9 cellular contexts compared by ENCODE assay signal in genomic region chr19:41706741-41707501, GRCh38. TPM values are rescaled to one million over a fixed set of nuclear protein-coding genes. Genes with fewer than 3 reads are reported as not detected.
DNase-seq lines count a peak whose midpoint lies in the region; ATAC-seq and TF ChIP-seq lines count a peak whose summit lies in the region.
"Had no signal": no experiment of that assay in that cellular context is flagged by ENCODE, and none has a peak within 500 bp of the region (broad histone marks: within the 10 kb centered on the region; RNA-seq: fewer than 3 reads in every experiment).

No MANE protein-coding gene starts in this region.

- H3K4me2 ChIP-seq in GM23338, result peak overlapping the region; percentile 84

- DNase-seq in AML-193 (lab: John Stamatoyannopoulos, UW) (peak; percentile 64 to 74), GM23338 (ENCODE audit: low spot score) (peak; percentile 93), NCI-H2171 treated with DMSO at 0.1 percent for 48 hours (lab: John Stamatoyannopoulos, UW) (peak; percentile 54), right lobe of liver (peak; percentile 68 to 75 (median 72))
- peak; percentile 27 for DNase-seq in activated CD4-positive, CD25-positive, alpha-beta regulatory T cell treated with anti-CD3 and anti-CD28 coated beads, Interleukin-2, amount 50 U/mL, for 16 hours (ENCODE audit: low read depth, low spot score)
- peak; percentile 54 to 66 for DNase-seq in central memory CD8-positive, alpha-beta T cell (ENCODE audit: low spot score in 2 of 2)
- peak; percentile 21 to 24 for DNase-seq in stimulated activated CD8-positive, alpha-beta memory T cell treated with anti-CD3 and anti-CD28 coated beads, Interleukin-4, amount 100 ng/mL, for 4 hours (ENCODE audit: low read depth in 2 of 2, low spot score in 1 of 2)

- H3K36me3 ChIP-seq in GM23338 (ENCODE audit: insufficient read depth) (no peaks in the 10 kb centered on the region), right lobe of liver (no peaks in the 10 kb centered on the region)

- no peak overlapping the region for H3K27ac Mint-ChIP-seq in GM23338
- H3K27ac Mint-ChIP-seq in central memory CD8-positive, alpha-beta T cell (ENCODE audit: low read depth), result no peak overlapping the region

- peaks cover 17% of the 10 kb centered on the region for H3K27me3 Mint-ChIP-seq in GM23338 (ENCODE audit: insufficient read depth, low read depth, poor library complexity)
- peaks cover 79% of the 10 kb centered on the region for H3K27me3 Mint-ChIP-seq in central memory CD8-positive, alpha-beta T cell

- H3K4me3 ChIP-seq in GM23338 (peak overlapping the region; percentile 67), right lobe of liver (peak overlapping the region in 2 of 3 donors; percentile 36 to 45)

- TF ChIP-seq POLR2A in right lobe of liver (IDR thresholded peaks at IDR 0.05), result no peak

- peak; percentile 65 to 100 for TF ChIP-seq CTCF in GM23338 (conservative IDR thresholded peaks at IDR 0.05; ENCODE audit: low read depth in 2 of 2)
- TF ChIP-seq CTCF in right lobe of liver (IDR thresholded peaks at IDR 0.05), result peak; percentile 87 to 97 (median 94)

- H3K27me3 ChIP-seq in GM23338 (ENCODE audit: insufficient read depth) (no peaks in the 10 kb centered on the region), right lobe of liver (no peaks in the 10 kb centered on the region)

- no peaks in the 10 kb centered on the region for H3K9me3 ChIP-seq in right lobe of liver

- no peaks in the 10 kb centered on the region for H3F3A ChIP-seq in GM23338 (replicated peaks; ENCODE audit: low read depth)

- WGBS in right lobe of liver (ENCODE audit: insufficient coverage, low coverage, low lambda C conversion rate, missing lambda C conversion rate), result 6% methylated on average over 12 of the region's 26 CpGs

- H3K9me2 ChIP-seq in GM23338 (ENCODE audit: insufficient read depth), result no peaks in the 10 kb centered on the region

- H3K79me2 ChIP-seq in GM23338 (replicated peaks; ENCODE audit: insufficient read depth), result no peaks in the 10 kb centered on the region

- H2AFZ ChIP-seq in GM23338, result peak overlapping the region; percentile 99

- peak overlapping the region; percentile 74 for H3K4me3 Mint-ChIP-seq in GM23338
- peak overlapping the region; percentile 62 for H3K4me3 Mint-ChIP-seq in central memory CD8-positive, alpha-beta T cell

- H3K27ac ChIP-seq in GM23338 (ENCODE audit: low read depth) (no peak overlapping the region), right lobe of liver (no peak overlapping the region)

- intact Hi-C loops in right lobe of liver (cut with DNase I), result no loop called here

- no peaks in the 10 kb centered on the region for H3K36me3 Mint-ChIP-seq in GM23338 (ENCODE audit: low read depth)
- no peaks in the 10 kb centered on the region for H3K36me3 Mint-ChIP-seq in central memory CD8-positive, alpha-beta T cell (ENCODE audit: insufficient read depth)

- ATAC-seq in GM23338 (peak; percentile 94), right lobe of liver (peak; percentile 89 to 96 (median 92)), GM21529 (IDR thresholded peaks at IDR 0.05; ENCODE audit: unreplicated experiment) (no peak)
- peak; percentile 87 for ATAC-seq in central memory CD8-positive, alpha-beta T cell (replicated peaks; ENCODE audit: extremely low read depth, poor library complexity, severe bottlenecking)

- peaks cover 7% of the 10 kb centered on the region for H4K20me1 ChIP-seq in GM23338 (replicated peaks; ENCODE audit: insufficient read depth)

- H3K4me1 ChIP-seq in GM23338 (ENCODE audit: insufficient read depth) (no peaks in the 10 kb centered on the region), right lobe of liver (no peaks in the 10 kb centered on the region)

- peaks cover 2% of the 10 kb centered on the region; the same call in 1 of the 3 replicates for H3K4me1 Mint-ChIP-seq in GM23338
- peaks cover 6% of the 10 kb centered on the region for H3K4me1 Mint-ChIP-seq in central memory CD8-positive, alpha-beta T cell

- no peaks in the 10 kb centered on the region for H3K9me3 Mint-ChIP-seq in GM23338
- H3K9me3 Mint-ChIP-seq in central memory CD8-positive, alpha-beta T cell, result no peaks in the 10 kb centered on the region

TF ChIP-seq in GM23338, 12 proteins besides CTCF, POLR2A, EP300 and RAD21:
- TF ChIP-seq CREB1 (CRISPR knock-in tag; IDR thresholded peaks at IDR 0.05; ENCODE audit: low read depth), result no peak
- no peak for TF ChIP-seq POLR2AphosphoS5 (IDR thresholded peaks at IDR 0.05; ENCODE audit: low read depth)
- TF ChIP-seq REST (IDR thresholded peaks at IDR 0.05; ENCODE audit: unreplicated experiment), result peak; percentile 37
- TF ChIP-seq ZNF331 (CRISPR knock-in tag; IDR thresholded peaks at IDR 0.05; ENCODE audit: low read depth), result no peak

RNA-seq across cellular contexts. Expression of gene CEACAM5, which starts 1.5 kb away (rescaled TPM):
- not detected in 2 replicates for total RNA-seq in GM23338 (2014; rRNA removed; shearing (Covaris generic))
- not detected in 2 replicates for polyA plus RNA-seq in GM23338 (2016; fragmentation: Nextera tagmentation; extraction: Ambion mirVana)
- not detected for total RNA-seq in right lobe of liver

RNA-seq across cellular contexts. Expression of gene CEACAM7, which starts 18.9 kb away (rescaled TPM):
- total RNA-seq in GM23338 (2014; rRNA removed; shearing (Covaris generic)), result 0.24 and 0.50 TPM in 2 replicates
- not detected in 2 replicates for polyA plus RNA-seq in GM23338 (2016; fragmentation: Nextera tagmentation; extraction: Ambion mirVana)
- not detected for total RNA-seq in right lobe of liver
- total RNA-seq: temporal lobe had no signal

RNA-seq across cellular contexts. Expression of gene CEACAM6, which starts 48.4 kb away (rescaled TPM):
- total RNA-seq in GM23338 (2014; rRNA removed; shearing (Covaris generic)), result not detected in 2 replicates
- not detected in 2 replicates for polyA plus RNA-seq in GM23338 (2016; fragmentation: Nextera tagmentation; extraction: Ambion mirVana)
- under 1 TPM in 4 of 6 experiments, not detected in 2; 0.18 to 0.44 (median 0.23) TPM for total RNA-seq in right lobe of liver

Comparison
In these comparisons a context has a peak if more than half of its experiments do, and no peak if none do; other contexts are left out.
1. DNase-seq: peak in every context shown above with its lines; median percentile 93 in GM23338; 72 in right lobe of liver; 69 in AML-193; 60 in central memory CD8-positive, alpha-beta T cell; 54 in NCI-H2171 treated with DMSO at 0.1 percent for 48 hours; 27 in activated CD4-positive, CD25-positive, alpha-beta regulatory T cell treated with anti-CD3 and anti-CD28 coated beads, Interleukin-2, amount 50 U/mL, for 16 hours; 22 in stimulated activated CD8-positive, alpha-beta memory T cell treated with anti-CD3 and anti-CD28 coated beads, Interleukin-4, amount 100 ng/mL, for 4 hours.